ENCODE assay signal across 1 cellular context in genomic region chr20:48406462-48407235, GRCh38.
TF ChIP-seq lines count a peak whose summit lies in the region.

No MANE protein-coding gene starts in this region.

TF ChIP-seq in HepG2, 621 proteins besides CTCF, POLR2A, EP300 and RAD21:
- TF ChIP-seq HNF1A (IDR thresholded peaks at IDR 0.05; ENCODE audit: low read depth): no peak
- TF ChIP-seq HNF1A (CRISPR knock-in tag; IDR thresholded peaks at IDR 0.05; ENCODE audit: borderline replicate concordance): no peak
- peak; percentile 70 for TF ChIP-seq CREB1 (IDR thresholded peaks at IDR 0.05)
- TF ChIP-seq CREB1 (CRISPR knock-in tag; IDR thresholded peaks at IDR 0.05): no peak
